In the genomic region with DNA sequence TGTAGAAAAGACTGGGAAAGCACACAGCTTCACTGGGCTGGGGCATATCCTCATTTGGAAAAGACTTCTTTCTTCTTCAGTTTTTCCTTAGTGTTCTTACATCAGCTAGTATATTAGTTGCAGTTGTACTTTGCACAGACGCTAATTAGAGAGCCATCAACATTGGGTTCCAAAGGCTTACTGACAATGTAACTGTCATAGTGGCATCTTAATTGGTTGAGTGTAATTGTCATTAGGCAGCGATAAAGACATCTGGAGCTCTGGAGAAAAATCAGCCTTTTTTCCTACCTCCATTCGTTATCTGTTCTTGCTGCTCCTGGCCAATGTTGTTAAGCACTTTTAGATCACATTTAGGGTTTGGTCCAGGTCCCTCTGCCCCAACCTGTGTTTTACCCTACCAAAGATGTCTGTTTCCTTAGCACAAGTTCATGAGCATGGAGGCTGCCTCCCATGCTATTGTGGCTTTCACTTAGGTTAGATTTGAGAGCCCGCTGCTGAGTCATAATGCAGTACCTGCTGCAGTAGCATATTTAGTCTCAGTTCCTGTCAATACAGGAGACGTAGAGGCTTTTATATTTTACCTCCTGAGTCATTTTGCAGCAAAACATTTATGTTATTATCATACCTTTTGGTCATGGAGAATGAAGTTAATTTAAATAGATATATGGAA, we compare ENCODE assay signal across 8 cellular contexts. TPM values are rescaled to one million over a fixed set of nuclear protein-coding genes. Genes with fewer than 3 reads are reported as not detected.
DNase-seq lines count a peak whose midpoint lies in the region; ATAC-seq and TF ChIP-seq lines count a peak whose summit lies in the region.

No MANE protein-coding gene starts in this region.

- H3K27me3 ChIP-seq in foreskin keratinocyte: no peaks in the 10 kb centered on the region

- ATAC-seq in GM18858 (IDR thresholded peaks at IDR 0.05; ENCODE audit: unreplicated experiment) (peak; percentile 99), GM21529 (IDR thresholded peaks at IDR 0.05; ENCODE audit: unreplicated experiment) (peak; percentile 99), HG03571 (IDR thresholded peaks at IDR 0.05; ENCODE audit: unreplicated experiment) (peak; percentile 94), foreskin keratinocyte (peak; percentile 45), left cardiac atrium (no peak)

- TF ChIP-seq CTCF in foreskin keratinocyte (conservative IDR thresholded peaks at IDR 0.05): no peak

- POLR2A ChIA-PET in HEK293T (lab: Yijun Ruan, JAX): no interaction called here

- CTCF ChIA-PET in HEK293T (lab: Yijun Ruan, JAX): interaction anchor here (0.6 kb wide), 1 partner anchor 13 kb away, joined by 3 read pairs; no protein-coding TSS in a partner anchor

- intact Hi-C loops in left cardiac atrium (cut with DNase I): no loop called here

- H3K4me1 ChIP-seq in foreskin keratinocyte: no peaks in the 10 kb centered on the region

- DNase-seq in foreskin keratinocyte: peak in 1 of 2 donors; percentile 11
- no peak for DNase-seq in SHP77 treated with DMSO at 0.1 percent for 48 hours (lab: John Stamatoyannopoulos, UW)
- DNase-seq in HEK293T (ENCODE audit: extremely low spot score): no peak
- DNase-seq in left cardiac atrium: no peak
- DNase-seq in EL: no peak

- no peak overlapping the region for H3K27ac ChIP-seq in foreskin keratinocyte

TF ChIP-seq in HEK293T, 16 proteins besides CTCF, POLR2A, EP300 and RAD21:
- no peak for TF ChIP-seq FOXA1 (IDR thresholded peaks at IDR 0.05)
- TF ChIP-seq HDGF (IDR thresholded peaks at IDR 0.05; ENCODE audit: borderline replicate concordance): no peak
- TF ChIP-seq, protein P1, sequence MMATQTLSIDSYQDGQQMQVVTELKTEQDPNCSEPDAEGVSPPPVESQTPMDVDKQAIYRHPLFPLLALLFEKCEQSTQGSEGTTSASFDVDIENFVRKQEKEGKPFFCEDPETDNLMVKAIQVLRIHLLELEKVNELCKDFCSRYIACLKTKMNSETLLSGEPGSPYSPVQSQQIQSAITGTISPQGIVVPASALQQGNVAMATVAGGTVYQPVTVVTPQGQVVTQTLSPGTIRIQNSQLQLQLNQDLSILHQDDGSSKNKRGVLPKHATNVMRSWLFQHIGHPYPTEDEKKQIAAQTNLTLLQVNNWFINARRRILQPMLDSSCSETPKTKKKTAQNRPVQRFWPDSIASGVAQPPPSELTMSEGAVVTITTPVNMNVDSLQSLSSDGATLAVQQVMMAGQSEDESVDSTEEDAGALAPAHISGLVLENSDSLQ (IDR thresholded peaks at IDR 0.05): no peak
- TF ChIP-seq FOXK2 (IDR thresholded peaks at IDR 0.05): no peak
- TF ChIP-seq NFRKB (IDR thresholded peaks at IDR 0.05): no peak
- TF ChIP-seq FOXM1 (IDR thresholded peaks at IDR 0.05; ENCODE audit: borderline replicate concordance): no peak
- TF ChIP-seq TARDBP (IDR thresholded peaks at IDR 0.05): no peak
- TF ChIP-seq LEF1 (IDR thresholded peaks at IDR 0.05; ENCODE audit: borderline replicate concordance): no peak
- no peak for TF ChIP-seq L3MBTL2 (conservative IDR thresholded peaks at IDR 0.05)
- no peak for TF ChIP-seq SUZ12 (IDR thresholded peaks at IDR 0.05)
- no peak for TF ChIP-seq ELF4 (IDR thresholded peaks at IDR 0.05)
- no peak for TF ChIP-seq BHLHE40 (IDR thresholded peaks at IDR 0.05; ENCODE audit: borderline replicate concordance)
- no peak for TF ChIP-seq CTBP1 (IDR thresholded peaks at IDR 0.05; ENCODE audit: borderline replicate concordance)
- no peak for TF ChIP-seq ZNF384 (IDR thresholded peaks at IDR 0.05)
- no peak for TF ChIP-seq SP1 (IDR thresholded peaks at IDR 0.05)
- no peak for TF ChIP-seq ARNT (IDR thresholded peaks at IDR 0.05)

RNA-seq across cellular contexts. Expression of a gene that starts 49.2 kb away (rescaled TPM):
- total RNA-seq in foreskin keratinocyte (6.6 and 8.5 TPM in 2 replicates), left cardiac atrium (1 to 10 TPM; 6.5 to 8.9 TPM)
- 2.7 and 4.2 TPM in 2 replicates for polyA plus RNA-seq in foreskin keratinocyte

Comparison
In these comparisons a context has a peak if more than half of its experiments do, and no peak if none do; other contexts are left out.
1. ATAC-seq: peak in GM18858 (single experiment), GM21529 (single experiment), HG03571 (single experiment) and foreskin keratinocyte (single experiment); none in left cardiac atrium (0 of 2).